In the genomic region with DNA sequence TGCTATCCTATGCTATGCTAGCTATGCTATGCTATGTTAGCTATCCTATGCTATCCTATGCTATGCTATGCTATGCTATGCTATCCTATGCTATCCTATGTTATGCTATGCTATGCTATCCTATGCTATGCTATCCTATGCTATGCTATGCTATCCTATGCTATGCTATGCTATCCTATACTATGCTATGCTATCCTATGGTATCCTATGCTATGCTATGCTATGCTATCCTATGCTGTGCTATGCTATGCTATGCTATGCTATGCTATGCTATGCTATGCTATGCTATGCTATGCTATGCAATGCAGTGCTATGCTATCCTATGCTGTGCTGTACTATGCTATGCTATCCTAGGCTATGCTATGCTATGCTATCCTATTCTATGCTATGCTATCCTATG, we compare ENCODE assay signal across 27 cellular contexts. TPM values are rescaled to one million over a fixed set of nuclear protein-coding genes. Genes with fewer than 3 reads are reported as not detected.
A peak's percentile ranks its signal among the peaks of the same experiment; 100 is the strongest.
DNase-seq lines count a peak whose midpoint lies in the region; ATAC-seq, FAIRE-seq and TF ChIP-seq lines count a peak whose summit lies in the region.
"Had no signal": no experiment of that assay in that cellular context is flagged by ENCODE, and none has a peak within 500 bp of the region (broad histone marks: within the 10 kb centered on the region; RNA-seq: fewer than 3 reads in every experiment).

No MANE protein-coding gene starts in this region.

- H3K9me2 ChIP-seq in SK-N-SH = no peaks in the 10 kb centered on the region

- no peaks in the 10 kb centered on the region for H3K36me3 ChIP-seq in SK-N-SH (replicated peaks in 1 of 2; ENCODE audit: control insufficient read depth in 1 of 2, insufficient read depth in 2 of 2, low read length in 1 of 2)
- H3K36me3 ChIP-seq in small intestine (ENCODE audit: control insufficient read depth in 2 of 2, insufficient read depth in 2 of 2, low read length in 2 of 2) = no peaks in the 10 kb centered on the region
- no peaks in the 10 kb centered on the region for H3K36me3 ChIP-seq in endodermal cell (ENCODE audit: control insufficient read depth, insufficient read depth, low read length)
- H3K36me3 ChIP-seq: esophagus muscularis mucosa, gastroesophageal sphincter, stomach, tibial nerve had no signal

- peak overlapping the region; percentile 67 for H3K4me2 ChIP-seq in SK-N-SH

- no peak overlapping the region for H2AFZ ChIP-seq in SK-N-SH (ENCODE audit: low read depth)

- H3K27me3 Mint-ChIP-seq in IgD-negative memory B cell = no peaks in the 10 kb centered on the region
- no peaks in the 10 kb centered on the region for H3K27me3 Mint-ChIP-seq in activated B cell treated with CpG ODN at 0.5 μM for 24 hours
- no peaks in the 10 kb centered on the region for H3K27me3 Mint-ChIP-seq in natural killer cell treated with Interleukin-12 subunit alpha and Interleukin-12 subunit beta and Interleukin-15 and Interleukin-18, amount 100 ng/mL, for 72 hours
- no peaks in the 10 kb centered on the region for H3K27me3 Mint-ChIP-seq in endodermal cell (ENCODE audit: insufficient read depth)
- H3K27me3 Mint-ChIP-seq: activated naive CD8-positive, alpha-beta T cell treated with anti-CD3 and anti-CD28 coated beads, Interleukin-2, amount 10 ng/mL, durations not matched to agents 7 days and 5 days had no signal

- H3K27me3 ChIP-seq in SK-N-SH (ENCODE audit: insufficient read depth) (no peaks in the 10 kb centered on the region), small intestine (ENCODE audit: control insufficient read depth in 2 of 2, insufficient read depth in 2 of 2, low read length in 2 of 2) (no peaks in the 10 kb centered on the region), endodermal cell (ENCODE audit: control insufficient read depth, insufficient read depth, low read length, poor library complexity, severe bottlenecking) (no peaks in the 10 kb centered on the region)
- H3K27me3 ChIP-seq: esophagus muscularis mucosa, gastroesophageal sphincter, stomach, tibial nerve had no signal

- H3K4me3 ChIP-seq in SK-N-SH (ENCODE audit: low read depth in 2 of 2, low read length in 1 of 2) (peak overlapping the region in 1 of 2 experiments; percentile 65; a peak in 1 of 4 replicates), small intestine (ENCODE audit: low read depth in 1 of 2, low read length in 2 of 2) (no peak overlapping the region), endodermal cell (ENCODE audit: low read length) (no peak overlapping the region)

- DNase-seq in SK-N-SH (no peak), activated B cell treated with CpG ODN at 0.5 μM for 24 hours (no peak), small intestine (no peak), endodermal cell (no peak)
- DNase-seq in natural killer cell treated with Interleukin-12 subunit alpha and Interleukin-12 subunit beta and Interleukin-15 and Interleukin-18, amount 100 ng/mL, for 72 hours (ENCODE audit: low spot score) = no peak
- DNase-seq: activated CD4-positive, alpha-beta T cell treated with anti-CD3 and anti-CD28 coated beads for 4 hours; AML-193; effector CD8-positive, alpha-beta T cell; H7; IMR-90; islet precursor cell; NCI-H2171; NCI-H748 treated with DMSO at 0.1 percent for 48 hours; nucleus accumbens; stimulated activated CD4-positive, alpha-beta T cell treated with anti-CD3 and anti-CD28 coated beads, Interleukin-4, amount 100 ng/mL, for 4 hours; stomach had no signal

- no peak for TF ChIP-seq RAD21 in SK-N-SH (IDR thresholded peaks at IDR 0.05; ENCODE audit: low read length)

- no peaks in the 10 kb centered on the region for H3K79me2 ChIP-seq in SK-N-SH (ENCODE audit: insufficient read depth)

- no peaks in the 10 kb centered on the region for H3K4me1 ChIP-seq in SK-N-SH (ENCODE audit: control insufficient read depth in 1 of 2, insufficient read depth in 2 of 2, low read depth in 1 of 2, low read length in 1 of 2)
- no peaks in the 10 kb centered on the region for H3K4me1 ChIP-seq in small intestine (ENCODE audit: control insufficient read depth in 2 of 2, insufficient read depth in 1 of 2, low read depth in 1 of 2, low read length in 1 of 2)
- H3K4me1 ChIP-seq in endodermal cell (ENCODE audit: control insufficient read depth, insufficient read depth, low read length) = no peaks in the 10 kb centered on the region
- H3K4me1 ChIP-seq: esophagus muscularis mucosa, gastroesophageal sphincter, tibial nerve had no signal

- CTCF ChIA-PET in SK-N-SH (lab: Yijun Ruan, JAX) (no interaction called here), activated B cell treated with CpG ODN at 0.5 μM for 24 hours (lab: Charles Lee) (interaction anchor here (1.4 kb wide), 1 partner anchor 50 kb away, joined by 5 read pairs; no protein-coding TSS in a partner anchor)

- no peaks in the 10 kb centered on the region; the same call in 1 of the 2 replicates for H3K9me3 ChIP-seq in SK-N-SH
- no peaks in the 10 kb centered on the region for H3K9me3 ChIP-seq in small intestine (ENCODE audit: control insufficient read depth, low read depth)
- H3K9me3 ChIP-seq in endodermal cell (ENCODE audit: control insufficient read depth, low read length) = no peaks in the 10 kb centered on the region
- H3K9me3 ChIP-seq: esophagus muscularis mucosa, gastroesophageal sphincter, stomach, tibial nerve had no signal

- no peak for ATAC-seq in SK-N-SH treated with all-trans-retinoic acid at 6 μM for 48 hours
- no peak for ATAC-seq in activated B cell treated with CpG ODN at 0.5 μM for 24 hours (ENCODE audit: low read depth)
- no peak for ATAC-seq in natural killer cell treated with Interleukin-12 subunit alpha and Interleukin-12 subunit beta and Interleukin-15 and Interleukin-18, amount 100 ng/mL, for 72 hours
- no peak for ATAC-seq in GM18907 (IDR thresholded peaks at IDR 0.05; ENCODE audit: unreplicated experiment)
- ATAC-seq: gastroesophageal sphincter had no signal

- POLR2A ChIA-PET in SK-N-SH (lab: Yijun Ruan, JAX) = no interaction called here
- POLR2A ChIA-PET in activated B cell treated with CpG ODN at 0.5 μM for 24 hours (lab: Charles Lee) = interaction anchor here (1.2 to 2.9 kb wide), 2 partner anchors 9 to 76 kb away, joined by 4 to 33 read pairs; a partner anchor contains a TSS

- TF ChIP-seq CTCF in SK-N-SH (IDR thresholded peaks at IDR 0.05) (no peak), activated B cell treated with CpG ODN at 0.5 μM for 24 hours (IDR thresholded peaks at IDR 0.05) (no peak), endodermal cell (conservative IDR thresholded peaks at IDR 0.05) (no peak)

- H4K20me1 ChIP-seq in SK-N-SH (ENCODE audit: insufficient read depth) = no peaks in the 10 kb centered on the region

- H3K36me3 Mint-ChIP-seq in IgD-negative memory B cell (peaks cover 2% of the 10 kb centered on the region), activated B cell treated with CpG ODN at 0.5 μM for 24 hours (ENCODE audit: low read depth) (no peaks in the 10 kb centered on the region), endodermal cell (ENCODE audit: low read depth) (no peaks in the 10 kb centered on the region)
- H3K36me3 Mint-ChIP-seq in natural killer cell treated with Interleukin-12 subunit alpha and Interleukin-12 subunit beta and Interleukin-15 and Interleukin-18, amount 100 ng/mL, for 72 hours = no peaks in the 10 kb centered on the region
- H3K36me3 Mint-ChIP-seq: activated naive CD8-positive, alpha-beta T cell treated with anti-CD3 and anti-CD28 coated beads, Interleukin-2, amount 10 ng/mL, durations not matched to agents 7 days and 5 days had no signal

- no peak for TF ChIP-seq EP300 in SK-N-SH (IDR thresholded peaks at IDR 0.05; ENCODE audit: borderline replicate concordance in 1 of 2, low read depth in 1 of 2, low read length in 1 of 2)

- H3K27ac Mint-ChIP-seq in IgD-negative memory B cell (peak overlapping the region in 2 of 3 donors; percentile 85 to 97), activated B cell treated with CpG ODN at 0.5 μM for 24 hours (peak overlapping the region; percentile 90), endodermal cell (no peak overlapping the region)
- H3K27ac Mint-ChIP-seq in natural killer cell treated with Interleukin-12 subunit alpha and Interleukin-12 subunit beta and Interleukin-15 and Interleukin-18, amount 100 ng/mL, for 72 hours = peak overlapping the region; percentile 66 to 77

- peak overlapping the region in 2 of 4 donors; percentile 29 to 92 for H3K4me3 Mint-ChIP-seq in IgD-negative memory B cell
- no peak overlapping the region for H3K4me3 Mint-ChIP-seq in activated B cell treated with CpG ODN at 0.5 μM for 24 hours
- peak overlapping the region; percentile 75 for H3K4me3 Mint-ChIP-seq in natural killer cell treated with Interleukin-12 subunit alpha and Interleukin-12 subunit beta and Interleukin-15 and Interleukin-18, amount 100 ng/mL, for 72 hours
- no peak overlapping the region for H3K4me3 Mint-ChIP-seq in endodermal cell

- H3K9ac ChIP-seq in SK-N-SH (no peak overlapping the region), endodermal cell (ENCODE audit: extremely low read depth, low read length, poor library complexity, severe bottlenecking) (no peak overlapping the region)

- no peaks in the 10 kb centered on the region for H3K9me3 Mint-ChIP-seq in IgD-negative memory B cell
- H3K9me3 Mint-ChIP-seq in activated B cell treated with CpG ODN at 0.5 μM for 24 hours = no peaks in the 10 kb centered on the region
- H3K9me3 Mint-ChIP-seq in natural killer cell treated with Interleukin-12 subunit alpha and Interleukin-12 subunit beta and Interleukin-15 and Interleukin-18, amount 100 ng/mL, for 72 hours = no peaks in the 10 kb centered on the region
- H3K9me3 Mint-ChIP-seq in endodermal cell = peaks cover 15% of the 10 kb centered on the region

- peaks cover 42 to 52% (median 43%) of the 10 kb centered on the region in 3 donors for H3K4me1 Mint-ChIP-seq in IgD-negative memory B cell
- peaks cover 73% of the 10 kb centered on the region for H3K4me1 Mint-ChIP-seq in activated B cell treated with CpG ODN at 0.5 μM for 24 hours
- H3K4me1 Mint-ChIP-seq in natural killer cell treated with Interleukin-12 subunit alpha and Interleukin-12 subunit beta and Interleukin-15 and Interleukin-18, amount 100 ng/mL, for 72 hours (ENCODE audit: low read depth in 2 of 2) = peaks cover 15 to 22% of the 10 kb centered on the region in 2 donors
- peaks cover 2% of the 10 kb centered on the region for H3K4me1 Mint-ChIP-seq in endodermal cell

- no peaks in the 10 kb centered on the region for H3F3A ChIP-seq in SK-N-SH (replicated peaks; ENCODE audit: insufficient read depth)

- H3K27ac ChIP-seq in SK-N-SH (ENCODE audit: low read depth in 2 of 2, low read length in 1 of 2) (no peak overlapping the region), small intestine (ENCODE audit: low read depth in 1 of 2, low read length in 1 of 2) (no peak overlapping the region), endodermal cell (ENCODE audit: low read depth, low read length) (no peak overlapping the region)
- H3K27ac ChIP-seq: 22Rv1, esophagus muscularis mucosa, gastroesophageal sphincter, stomach had no signal

- FAIRE-seq in small intestine (lab: Jason Lieb, UNC) = no peak

- intact Hi-C loops in activated B cell treated with CpG ODN at 0.5 μM for 24 hours (cut with micrococcal nuclease) = loop anchor here (2.0 kb wide), 1 partner anchor 50 kb away; a partner anchor contains a TSS

RNA-seq across cellular contexts. Expression of a gene that starts 8.6 kb away (rescaled TPM):
- polyA plus RNA-seq in SK-N-SH (2012; rRNA removed) (not detected in 2 replicates), IgD-negative memory B cell (845 TPM), small intestine (1 to 10 TPM in 2 of 3 donors, not detected in 1; 1.4 to 6.2 TPM)
- not detected in 2 replicates for polyA plus RNA-seq in SK-N-SH (2012; cell fraction: cytosol; rRNA removed)
- polyA plus RNA-seq in SK-N-SH (2012; cell fraction: nucleus; rRNA removed) = not detected in 2 replicates
- total RNA-seq in activated B cell treated with CpG ODN at 0.5 μM for 24 hours (1,910 and 2,024 TPM in 2 replicates), endodermal cell (not detected)
- 1 to 10 TPM in 1 of 2 donors, not detected in 1; 2.4 TPM for total RNA-seq in natural killer cell treated with Interleukin-12 subunit alpha and Interleukin-12 subunit beta and Interleukin-15 and Interleukin-18, amount 100 ng/mL, for 72 hours
- not detected for polyA plus RNA-seq in endodermal cell (2013, experiment 1 of 2)
- polyA plus RNA-seq in endodermal cell (2013, experiment 2 of 2) = not detected
- total RNA-seq: H7, IMR-90, renal cortical epithelial cell, Right ventricle myocardium superior had no signal
- polyA plus RNA-seq: IMR-90 had no signal

RNA-seq across cellular contexts. Expression of a gene that starts 17.7 kb away (rescaled TPM):
- polyA plus RNA-seq in SK-N-SH (2012; rRNA removed) (not detected in 2 replicates), IgD-negative memory B cell (not detected), small intestine (not detected)
- polyA plus RNA-seq in SK-N-SH (2012; cell fraction: cytosol; rRNA removed) = not detected in 2 replicates
- polyA plus RNA-seq in SK-N-SH (2012; cell fraction: nucleus; rRNA removed) = not detected in 2 replicates
- total RNA-seq in activated B cell treated with CpG ODN at 0.5 μM for 24 hours (not detected in 2 replicates), endodermal cell (not detected)
- not detected for total RNA-seq in natural killer cell treated with Interleukin-12 subunit alpha and Interleukin-12 subunit beta and Interleukin-15 and Interleukin-18, amount 100 ng/mL, for 72 hours
- not detected for polyA plus RNA-seq in endodermal cell (2013, experiment 1 of 2)
- polyA plus RNA-seq in endodermal cell (2013, experiment 2 of 2) = not detected
- total RNA-seq: activated naive CD8-positive, alpha-beta T cell treated with anti-CD3 and anti-CD28 coated beads, Interleukin-2, amount 10 ng/mL, durations not matched to agents 7 days and 5 days; esophagus muscularis mucosa; gastroesophageal sphincter; H7; IMR-90; lower leg skin; renal cortical epithelial cell; Right ventricle myocardium superior; stomach; tibial nerve had no signal
- polyA plus RNA-seq: IMR-90, stomach had no signal

RNA-seq across cellular contexts. Expression of a gene that starts 45.5 kb away (rescaled TPM):
- not detected in 2 replicates for polyA plus RNA-seq in SK-N-SH (2012; rRNA removed)
- 0.03 TPM in 1 of 2 replicates, not detected in the other for polyA plus RNA-seq in SK-N-SH (2012; cell fraction: cytosol; rRNA removed)
- not detected in 2 replicates for polyA plus RNA-seq in SK-N-SH (2012; cell fraction: nucleus; rRNA removed)
- polyA plus RNA-seq in IgD-negative memory B cell = not detected
- total RNA-seq in activated B cell treated with CpG ODN at 0.5 μM for 24 hours = not detected in 2 replicates
- not detected for total RNA-seq in natural killer cell treated with Interleukin-12 subunit alpha and Interleukin-12 subunit beta and Interleukin-15 and Interleukin-18, amount 100 ng/mL, for 72 hours
- polyA plus RNA-seq in small intestine = under 1 TPM in 1 of 3 donors, not detected in 2; 0.04 TPM
- total RNA-seq in endodermal cell = not detected
- polyA plus RNA-seq in endodermal cell (2013, experiment 1 of 2) = not detected
- polyA plus RNA-seq in endodermal cell (2013, experiment 2 of 2) = not detected
- total RNA-seq: activated naive CD8-positive, alpha-beta T cell treated with anti-CD3 and anti-CD28 coated beads, Interleukin-2, amount 10 ng/mL, durations not matched to agents 7 days and 5 days; gastroesophageal sphincter; H7; IMR-90; lower leg skin; renal cortical epithelial cell; Right ventricle myocardium superior; tibial nerve had no signal
- polyA plus RNA-seq: IMR-90 had no signal

RNA-seq across cellular contexts. Expression of a gene that starts 50.8 kb away (rescaled TPM):
- polyA plus RNA-seq in SK-N-SH (2012; rRNA removed) (not detected in 2 replicates), IgD-negative memory B cell (1.1 TPM), small intestine (under 1 TPM in 1 of 3 donors, not detected in 2; 0.12 TPM)
- polyA plus RNA-seq in SK-N-SH (2012; cell fraction: cytosol; rRNA removed) = not detected in 2 replicates
- polyA plus RNA-seq in SK-N-SH (2012; cell fraction: nucleus; rRNA removed) = not detected in 2 replicates
- total RNA-seq in activated B cell treated with CpG ODN at 0.5 μM for 24 hours (4.6 and 4.9 TPM in 2 replicates), endodermal cell (not detected)
- under 1 TPM; 0.11 to 0.14 TPM for total RNA-seq in natural killer cell treated with Interleukin-12 subunit alpha and Interleukin-12 subunit beta and Interleukin-15 and Interleukin-18, amount 100 ng/mL, for 72 hours
- polyA plus RNA-seq in endodermal cell (2013, experiment 1 of 2) = not detected
- polyA plus RNA-seq in endodermal cell (2013, experiment 2 of 2) = not detected
- total RNA-seq: H7, IMR-90, renal cortical epithelial cell had no signal
- polyA plus RNA-seq: IMR-90 had no signal

Comparison
In these comparisons a context has a peak if more than half of its experiments do, and no peak if none do; other contexts are left out.
1. RNA of a gene that starts 8.6 kb away (total RNA-seq): 1,910 to 2,024 TPM in activated B cell treated with CpG ODN at 0.5 μM for 24 hours; 2.4 TPM in natural killer cell treated with Interleukin-12 subunit alpha and Interleukin-12 subunit beta and Interleukin-15 and Interleukin-18, amount 100 ng/mL, for 72 hours and not detected in endodermal cell; every median in the first group is over 100 times any median in the second.